4 cellular contexts compared by ENCODE assay signal in genomic region chr1:201472321-201472720, GRCh38. TPM values are rescaled to one million over a fixed set of nuclear protein-coding genes. Genes with fewer than 3 reads are reported as not detected.
"Had no signal": no experiment of that assay in that cellular context is flagged by ENCODE, and none has a peak within 500 bp of the region (broad histone marks: within the 10 kb centered on the region; RNA-seq: fewer than 3 reads in every experiment).

No MANE protein-coding gene starts in this region.

RNA-seq across cellular contexts. Expression of gene PHLDA3, which starts 3.3 kb away (rescaled TPM):
- total RNA-seq: OCI-LY7 had no signal

RNA-seq across cellular contexts. Expression of gene TNNI1, which starts 50.8 kb away (rescaled TPM):
- total RNA-seq: MCF 10A, PC-3, SJSA1 had no signal
